In genomic region chr1:169662680-169663079, GRCh38 we compare ENCODE assay signal across 2 cellular contexts. TPM values are rescaled to one million over a fixed set of nuclear protein-coding genes. Genes with fewer than 3 reads are reported as not detected.
"Had no signal": no experiment of that assay in that cellular context is flagged by ENCODE, and none has a peak within 500 bp of the region (broad histone marks: within the 10 kb centered on the region; RNA-seq: fewer than 3 reads in every experiment).

No MANE protein-coding gene starts in this region.

RNA-seq across cellular contexts. Expression of gene SELP, which starts 32.8 kb away (rescaled TPM):
- total RNA-seq: bronchial epithelial cell, osteocyte had no signal

RNA-seq across cellular contexts. Expression of gene SELL, which starts 48.7 kb away (rescaled TPM):
- total RNA-seq: bronchial epithelial cell, osteocyte had no signal
